15 cellular contexts compared by ENCODE assay signal in genomic region chr7:81534446-81534845, GRCh38.
DNase-seq lines count a peak whose midpoint lies in the region; ATAC-seq, FAIRE-seq and TF ChIP-seq lines count a peak whose summit lies in the region.
"Had no signal": no experiment of that assay in that cellular context is flagged by ENCODE, and none has a peak within 500 bp of the region (broad histone marks: within the 10 kb centered on the region; RNA-seq: fewer than 3 reads in every experiment).

No MANE protein-coding gene starts in this region.

- TF ChIP-seq POLR2A in prostate gland (IDR thresholded peaks at IDR 0.05) = no peak

- H3K9me3 ChIP-seq in prostate gland = no peaks in the 10 kb centered on the region
- H3K9me3 ChIP-seq: BLaER1 treated with 17β-estradiol and CSF1 and Interleukin-3, amounts not matched to agents 10 nM and 100 nM had no signal

- DNase-seq in ELR (ENCODE audit: low read depth) (peak; percentile 22), RCC 7860 (ENCODE audit: low spot score) (peak; percentile 26), epithelial cell of esophagus (ENCODE audit: low read depth) (peak; percentile 6), renal cortical epithelial cell (ENCODE audit: low read depth) (peak; percentile 7), iPS-NIHi11 (ENCODE audit: low spot score) (no peak), prostate gland (ENCODE audit: low spot score) (no peak)
- DNase-seq: 8988T; ACHN; Calu3; CD4-positive, CD25-positive, alpha-beta regulatory T cell; DMS 273 treated with DMSO at 0.1 percent for 48 hours had no signal

- no peak overlapping the region for H3K27ac ChIP-seq in prostate gland
- H3K27ac ChIP-seq: BLaER1 treated with 17β-estradiol and CSF1 and Interleukin-3, amounts not matched to agents 10 nM and 100 nM had no signal

- H3K4me3 ChIP-seq in epithelial cell of esophagus (ENCODE audit: low read length) = no peak overlapping the region
- H3K4me3 ChIP-seq in prostate gland = no peak overlapping the region
- H3K4me3 ChIP-seq: BLaER1 treated with 17β-estradiol and CSF1 and Interleukin-3, amounts not matched to agents 10 nM and 100 nM had no signal

- H3K27me3 ChIP-seq in prostate gland (replicated peaks; ENCODE audit: insufficient read depth) = no peaks in the 10 kb centered on the region
- H3K27me3 ChIP-seq: BLaER1 treated with 17β-estradiol and CSF1 and Interleukin-3, amounts not matched to agents 10 nM and 100 nM had no signal

- intact Hi-C loops in prostate gland (cut with DNase I) = no loop called here

- WGBS in prostate gland = 91% methylated on average over 3 of the region's 3 CpGs

- TF ChIP-seq CTCF in epithelial cell of esophagus (IDR thresholded peaks at IDR 0.05; ENCODE audit: insufficient read depth, low read depth, low read length, missing control alignments) = no peak
- no peak for TF ChIP-seq CTCF in prostate gland (IDR thresholded peaks at IDR 0.05)

- ATAC-seq in GM21737 (IDR thresholded peaks at IDR 0.05; ENCODE audit: unreplicated experiment) = no peak
- ATAC-seq: HepG2 had no signal

- no peaks in the 10 kb centered on the region for H3K36me3 ChIP-seq in prostate gland
- H3K36me3 ChIP-seq: BLaER1 treated with 17β-estradiol and CSF1 and Interleukin-3, amounts not matched to agents 10 nM and 100 nM had no signal

- FAIRE-seq in RCC 7860 (lab: Jason Lieb, UNC) = no peak
- FAIRE-seq: GM12892, HepG2 had no signal

- no peaks in the 10 kb centered on the region for H3K4me1 ChIP-seq in prostate gland (replicated peaks)
- H3K4me1 ChIP-seq: BLaER1 treated with 17β-estradiol and CSF1 and Interleukin-3, amounts not matched to agents 10 nM and 100 nM had no signal

Comparison
In these comparisons a context has a peak if more than half of its experiments do, and no peak if none do; other contexts are left out.
1. DNase-seq: peak in ELR (single experiment), RCC 7860 (single experiment), epithelial cell of esophagus (single experiment) and renal cortical epithelial cell (single experiment); none in iPS-NIHi11 (single experiment) and prostate gland (single experiment).